8 cellular contexts compared by ENCODE assay signal in the genomic region with DNA sequence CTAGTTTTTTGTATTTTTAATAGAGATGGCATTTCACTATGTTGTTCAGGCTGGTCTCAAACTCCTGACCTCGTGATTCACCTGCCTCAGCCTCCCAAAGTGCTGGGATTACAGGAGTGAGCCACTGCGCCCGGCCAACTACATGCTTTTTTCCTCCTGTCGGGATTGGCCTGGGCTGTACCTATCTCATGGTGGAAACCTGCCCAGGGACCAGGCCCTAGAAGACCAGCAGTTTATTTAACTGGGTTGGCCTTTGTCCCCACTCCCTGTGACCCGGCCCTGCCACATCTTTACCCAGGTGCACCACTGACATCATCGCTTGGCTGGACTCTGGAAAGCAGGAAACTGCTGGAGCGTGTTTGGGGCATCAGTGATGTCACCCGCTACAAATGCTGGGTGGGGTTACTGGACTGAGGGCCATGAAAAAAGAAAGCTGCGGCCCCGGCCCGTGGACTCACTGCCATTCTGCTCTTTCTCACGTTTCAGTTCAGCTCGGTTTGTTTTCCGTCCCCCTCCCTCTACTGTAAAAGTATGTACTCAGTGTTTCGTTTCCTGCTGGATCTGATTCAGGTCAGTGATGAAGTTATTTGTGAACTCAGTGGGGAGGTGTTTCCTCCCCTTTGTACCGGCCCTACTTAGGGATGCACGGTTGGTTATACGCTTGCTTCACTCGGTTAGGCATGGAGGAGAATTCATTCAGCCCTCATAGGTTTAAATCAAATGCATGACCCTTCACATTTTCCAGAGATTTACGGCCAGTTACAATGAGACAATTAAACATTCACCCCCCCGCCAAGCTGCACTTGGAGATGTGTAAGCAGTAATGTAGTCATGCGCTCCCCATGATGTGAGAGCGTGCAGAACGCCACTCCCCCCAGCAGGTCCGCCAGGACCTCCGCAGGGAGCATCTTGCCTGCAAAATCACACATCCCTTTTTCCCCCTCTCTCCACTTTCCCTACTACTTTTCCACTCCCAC.
DNase-seq lines count a peak whose midpoint lies in the region; ATAC-seq, FAIRE-seq and TF ChIP-seq lines count a peak whose summit lies in the region.

No MANE protein-coding gene starts in this region.

- TSS peak; percentile 44 for BruUV-seq in PC-3 (replicated peaks; lab: Mats Ljungman, UMichigan)

- H3K27ac ChIP-seq in PC-3 (ENCODE audit: low read length): peak overlapping the region; percentile 100
- H3K27ac ChIP-seq in pancreas: peak overlapping the region; percentile 72 to 91 (median 86)

- DNase-seq in ELR (ENCODE audit: low read depth) (peak; percentile 88), PC-3 (peak; percentile 93), fibroblast of pulmonary artery (ENCODE audit: low read depth) (peak; percentile 93), pancreas (peak; percentile 79 to 98 (median 95)), DMS 273 treated with DMSO at 0.1 percent for 48 hours (lab: John Stamatoyannopoulos, UW) (no peak), putamen (ENCODE audit: low spot score) (no peak)

- CTCF ChIA-PET in PC-3 (lab: Charles Lee): interaction anchor here (0.8 kb wide), 1 partner anchor 30 kb away, joined by 5 read pairs; no protein-coding TSS in a partner anchor

- H3K36me3 ChIP-seq in PC-3 (ENCODE audit: low read depth, low read length) (no peaks in the 10 kb centered on the region), pancreas (no peaks in the 10 kb centered on the region)

- POLR2A ChIA-PET in PC-3 (lab: Charles Lee; ENCODE audit: unreplicated experiment): interaction anchor here (0.5 to 0.6 kb wide), 3 partner anchors 38 to 345 kb away, joined by 3 to 4 read pairs (median 3); no protein-coding TSS in a partner anchor

- H3K9me2 ChIP-seq in PC-3 (replicated peaks; ENCODE audit: low read length): no peaks in the 10 kb centered on the region

- peak overlapping the region; percentile 97 for H3K9ac ChIP-seq in PC-3 (ENCODE audit: low read length)

- 28 to 29% methylated on average over 26 of the region's 26 CpGs for WGBS in pancreas, 2 donors

- H3K9me3 ChIP-seq in PC-3 (ENCODE audit: low read length) (no peaks in the 10 kb centered on the region), pancreas (no peaks in the 10 kb centered on the region)

- FAIRE-seq in pancreas (lab: Jason Lieb, UNC): no peak

- no peak overlapping the region for H3K4me3 ChIP-seq in PC-3 (ENCODE audit: low read length)
- peak overlapping the region; percentile 22 for H3K4me3 ChIP-seq in fibroblast of pulmonary artery (replicated peaks; ENCODE audit: low read depth, low read length)
- peak overlapping the region in 2 of 4 donors; percentile 17 to 20 for H3K4me3 ChIP-seq in pancreas

- H3F3A ChIP-seq in PC-3 (ENCODE audit: low read length, unreplicated experiment): peaks cover 3% of the 10 kb centered on the region

- H3K79me2 ChIP-seq in PC-3 (ENCODE audit: low read length): peaks cover 5% of the 10 kb centered on the region

- TF ChIP-seq CTCF in PC-3 (conservative IDR thresholded peaks at IDR 0.05; ENCODE audit: low read depth, low read length) (no peak), fibroblast of pulmonary artery (IDR thresholded peaks at IDR 0.05; ENCODE audit: low read length, missing control alignments) (no peak), pancreas (IDR thresholded peaks at IDR 0.05) (no peak)

- no peaks in the 10 kb centered on the region for H4K20me1 ChIP-seq in PC-3 (ENCODE audit: low read length)

- no peak overlapping the region for H2AFZ ChIP-seq in PC-3 (ENCODE audit: low read length)

- ATAC-seq in PC-3 (peak; percentile 56), pancreas (peak; percentile 93 to 97 (median 96)), HG02885 (IDR thresholded peaks at IDR 0.05; ENCODE audit: poor library complexity, unreplicated experiment) (no peak), HG03196 (IDR thresholded peaks at IDR 0.05; ENCODE audit: unreplicated experiment) (no peak)

- peak overlapping the region; percentile 69 for H3K4me2 ChIP-seq in PC-3 (ENCODE audit: low read length)

- H3K27me3 ChIP-seq in PC-3 (ENCODE audit: low read length): no peaks in the 10 kb centered on the region
- H3K27me3 ChIP-seq in pancreas: no peaks in the 10 kb centered on the region

- H3K4me1 ChIP-seq in PC-3 (ENCODE audit: insufficient read depth, low read length) (peaks cover 53% of the 10 kb centered on the region), pancreas (peaks cover 13 to 25% (median 15%) of the 10 kb centered on the region in 3 donors)

- intact Hi-C loops in PC-3 (cut with micrococcal nuclease) (loop anchor here (1.0 to 10.0 kb wide), 3 partner anchors 16 to 150 kb away; no protein-coding TSS in a partner anchor), pancreas (cut with DNase I) (no loop called here)

Comparison
In these comparisons a context has a peak if more than half of its experiments do, and no peak if none do; other contexts are left out.
1. DNase-seq: peak in ELR (single experiment), PC-3 (single experiment), fibroblast of pulmonary artery (single experiment) and pancreas (6 of 6); none in DMS 273 treated with DMSO at 0.1 percent for 48 hours (single experiment) and putamen (single experiment).
2. ATAC-seq: peak in PC-3 (single experiment) and pancreas (4 of 4); none in HG02885 (single experiment) and HG03196 (single experiment).